ENCODE assay signal across 8 cellular contexts in the genomic region with DNA sequence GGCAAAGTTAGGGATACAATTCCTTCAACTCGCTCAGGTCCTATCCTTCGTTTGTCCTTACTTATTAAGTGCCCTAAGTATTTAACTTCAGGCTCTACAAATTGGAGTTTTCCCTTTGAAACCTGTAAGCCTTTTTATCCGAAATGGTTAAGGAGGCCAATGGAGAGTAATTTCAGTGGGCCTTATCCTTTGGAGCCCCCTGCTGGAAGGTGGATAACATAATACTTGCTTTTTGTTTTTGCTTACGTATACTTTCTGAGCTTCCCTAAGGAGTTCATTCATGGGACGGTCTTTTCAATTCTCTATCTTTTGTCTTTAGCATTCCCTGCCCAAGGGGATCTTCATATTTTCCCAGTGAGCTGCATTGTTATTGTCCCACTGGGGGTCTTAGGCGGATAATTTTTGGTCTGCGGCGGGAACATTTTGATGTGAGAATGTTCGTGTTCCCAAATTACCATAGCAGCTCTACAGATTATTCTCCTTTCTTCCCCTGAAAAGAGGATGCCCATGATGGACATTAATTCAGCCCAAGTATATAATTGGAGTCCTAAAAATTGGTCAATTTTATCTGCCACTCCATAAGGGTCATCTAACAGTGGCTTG. TPM values are rescaled to one million over a fixed set of nuclear protein-coding genes. Genes with fewer than 3 reads are reported as not detected.
DNase-seq lines count a peak whose midpoint lies in the region; ATAC-seq, FAIRE-seq and TF ChIP-seq lines count a peak whose summit lies in the region.

No MANE protein-coding gene starts in this region.

- H3K4me1 Mint-ChIP-seq in activated naive CD4-positive, alpha-beta T cell treated with anti-CD3 and anti-CD28 coated beads, Interleukin-2, amount 10 ng/mL, durations not matched to agents 7 days and 5 days: no peaks in the 10 kb centered on the region

- H3K4me2 ChIP-seq in A549: no peak overlapping the region

- DNase-seq in A549 (ENCODE audit: low read depth in 1 of 2, low spot score in 1 of 2) (peak; percentile 10 to 53), GDM1 (lab: John Stamatoyannopoulos, UW) (peak; percentile 9), NCI-H2171 (lab: John Stamatoyannopoulos, UW) (peak; percentile 31), left ventricle myocardium superior (no peak), gastrocnemius medialis (peak in 1 of 2 donors; percentile 10), NCI-H128 (lab: John Stamatoyannopoulos, UW; ENCODE audit: unreplicated experiment) (no peak)
- peak; percentile 47 for DNase-seq in activated naive CD4-positive, alpha-beta T cell treated with anti-CD3 and anti-CD28 coated beads, Interleukin-2, amount 10 ng/mL, durations not matched to agents 7 days and 5 days
- no peak for DNase-seq in activated CD4-positive, CD25-positive, alpha-beta regulatory T cell treated with anti-CD3 and anti-CD28 coated beads, Interleukin-2, amount 50 U/mL, for 72 hours

- TF ChIP-seq EP300 in A549 (IDR thresholded peaks at IDR 0.05): no peak

- H3K4me3 ChIP-seq in A549 (no peak overlapping the region), gastrocnemius medialis (no peak overlapping the region)

- H3K9me3 Mint-ChIP-seq in activated naive CD4-positive, alpha-beta T cell treated with anti-CD3 and anti-CD28 coated beads, Interleukin-2, amount 10 ng/mL, durations not matched to agents 7 days and 5 days: peaks cover 45% of the 10 kb centered on the region

- CTCF ChIA-PET in A549 (lab: Yijun Ruan, JAX): interaction anchor here (0.7 to 2.9 kb wide), 9 partner anchors 10 to 1692 kb away, joined by 3 to 15 read pairs (median 3); a partner anchor contains a TSS
- CTCF ChIA-PET in activated naive CD4-positive, alpha-beta T cell treated with anti-CD3 and anti-CD28 coated beads, Interleukin-2, amount 10 ng/mL, durations not matched to agents 7 days and 5 days (lab: Charles Lee): interaction anchor here (0.9 to 2.3 kb wide), 8 partner anchors 11 to 255 kb away, joined by 3 to 11 read pairs (median 4); a partner anchor contains a TSS

- peak; percentile 32; the same call in 2 of the 3 replicates for TF ChIP-seq CTCF in A549 (IDR thresholded peaks at IDR 0.05)
- TF ChIP-seq CTCF in gastrocnemius medialis (IDR thresholded peaks at IDR 0.05 in 4 of 5, conservative IDR thresholded peaks at IDR 0.05 in 1 of 5): peak; percentile 54 to 82 (median 73)

- no peaks in the 10 kb centered on the region for H3K36me3 ChIP-seq in gastrocnemius medialis

- WGBS in A549 (ENCODE audit: missing lambda C conversion rate): 62% methylated on average over 9 of the region's 9 CpGs

- no peak overlapping the region for H3K27ac Mint-ChIP-seq in activated naive CD4-positive, alpha-beta T cell treated with anti-CD3 and anti-CD28 coated beads, Interleukin-2, amount 10 ng/mL, durations not matched to agents 7 days and 5 days

- no peak overlapping the region for H3K27ac ChIP-seq in A549
- H3K27ac ChIP-seq in gastrocnemius medialis: no peak overlapping the region

- intact Hi-C loops in left ventricle myocardium superior (cut with micrococcal nuclease): loop anchor here (5.0 kb wide), 1 partner anchor 420 kb away; no protein-coding TSS in a partner anchor
- intact Hi-C loops in gastrocnemius medialis (cut with DNase I; ENCODE audit: low total_unique reads): loop anchor here (1.0 to 5.0 kb wide), 3 partner anchors 34 to 420 kb away; a partner anchor contains a TSS

- no peak overlapping the region for H3K4me3 Mint-ChIP-seq in activated naive CD4-positive, alpha-beta T cell treated with anti-CD3 and anti-CD28 coated beads, Interleukin-2, amount 10 ng/mL, durations not matched to agents 7 days and 5 days

- H3K36me3 Mint-ChIP-seq in activated naive CD4-positive, alpha-beta T cell treated with anti-CD3 and anti-CD28 coated beads, Interleukin-2, amount 10 ng/mL, durations not matched to agents 7 days and 5 days: peaks cover 11% of the 10 kb centered on the region

- in situ Hi-C loops in gastrocnemius medialis (cut with MboI; ENCODE audit: low sequenced_read_pairs in 4 of 4): loop anchor here in 3 of 4 donors (5.0 to 10.0 kb wide), 4 partner anchors 233 to 425 kb away; no protein-coding TSS in a partner anchor

- ATAC-seq in A549: peak in 1 of 2 experiments; percentile 58; a peak in 2 of 6 replicates
- ATAC-seq in left ventricle myocardium superior: peak; percentile 62
- peak; percentile 66 to 85 for ATAC-seq in gastrocnemius medialis

- no peaks in the 10 kb centered on the region for H3K27me3 ChIP-seq in gastrocnemius medialis

- H3K27me3 Mint-ChIP-seq in activated naive CD4-positive, alpha-beta T cell treated with anti-CD3 and anti-CD28 coated beads, Interleukin-2, amount 10 ng/mL, durations not matched to agents 7 days and 5 days: peaks cover 17% of the 10 kb centered on the region

- no peaks in the 10 kb centered on the region for H3K4me1 ChIP-seq in A549
- H3K4me1 ChIP-seq in gastrocnemius medialis: no peaks in the 10 kb centered on the region

- peaks cover 33% of the 10 kb centered on the region for H3K9me3 ChIP-seq in A549
- H3K9me3 ChIP-seq in gastrocnemius medialis: peaks cover 0 to 4% (median 3%) of the 10 kb centered on the region in 3 donors

- POLR2A ChIA-PET in A549 (lab: Yijun Ruan, JAX): no interaction called here

- TF ChIP-seq RAD21 in A549 (conservative IDR thresholded peaks at IDR 0.05 in 1 of 2, IDR thresholded peaks at IDR 0.05 in 1 of 2): peak; percentile 49 to 71

- TF ChIP-seq POLR2A in A549 (IDR thresholded peaks at IDR 0.05; ENCODE audit: low read length) (no peak), gastrocnemius medialis (IDR thresholded peaks at IDR 0.05) (no peak)

- FAIRE-seq in A549 (lab: Jason Lieb, UNC): no peak

TF ChIP-seq in A549, 52 proteins besides CTCF, POLR2A, EP300 and RAD21:
- TF ChIP-seq SMC3 (IDR thresholded peaks at IDR 0.05) (peak; percentile 19; the same call in 1 of the 3 replicates), ZSCAN20 (CRISPR knock-in tag; IDR thresholded peaks at IDR 0.05) (no peak)

RNA-seq across cellular contexts. Expression of a gene that starts 34.4 kb away (rescaled TPM):
- polyA plus RNA-seq in A549 (2011; rRNA removed) (41.8 and 58.8 TPM in 2 replicates), A549 (2017; fragmentation: RNase III; extraction: RNeasy Plus Mini Kit Qiagen cat#74134 plus additional on column Dnase treatment) (12.0 to 12.4 TPM (median 12.2 TPM) in 3 replicates)
- polyA plus RNA-seq in A549 (2012; cell fraction: cytosol; rRNA removed): 8.9 and 10.4 TPM in 2 replicates
- 9.2 and 15.3 TPM in 2 replicates for polyA plus RNA-seq in A549 (2012; cell fraction: nucleus; rRNA removed)
- polyA minus RNA-seq in A549 (2011; rRNA and poly(A)+ RNA removed): 41.0 and 45.4 TPM in 2 replicates
- total RNA-seq in left ventricle myocardium superior (31.4 TPM), gastrocnemius medialis (10 to 100 TPM; 29.8 to 40.7 (median 39.1) TPM)

RNA-seq across cellular contexts. Expression of a gene that starts 41.3 kb away (rescaled TPM):
- polyA plus RNA-seq in A549 (2011; rRNA removed) (0.30 and 0.81 TPM in 2 replicates), A549 (2017; fragmentation: RNase III; extraction: RNeasy Plus Mini Kit Qiagen cat#74134 plus additional on column Dnase treatment) (0.13 to 0.18 TPM (median 0.14 TPM) in 3 replicates)
- polyA plus RNA-seq in A549 (2012; cell fraction: cytosol; rRNA removed): 0.07 and 0.12 TPM in 2 replicates
- 0.04 and 0.07 TPM in 2 replicates for polyA plus RNA-seq in A549 (2012; cell fraction: nucleus; rRNA removed)
- polyA minus RNA-seq in A549 (2011; rRNA and poly(A)+ RNA removed): 0.10 and 0.21 TPM in 2 replicates
- total RNA-seq in left ventricle myocardium superior (3.4 TPM), gastrocnemius medialis (1 to 10 TPM in 3 of 4 donors, under 1 TPM in 1; 0.85 to 6.4 (median 3.1) TPM)

Comparison
In these comparisons a context has a peak if more than half of its experiments do, and no peak if none do; other contexts are left out.
1. DNase-seq: peak in A549 (2 of 2), GDM1 (single experiment), NCI-H2171 (single experiment) and activated naive CD4-positive, alpha-beta T cell treated with anti-CD3 and anti-CD28 coated beads, Interleukin-2, amount 10 ng/mL, durations not matched to agents 7 days and 5 days (single experiment); none in left ventricle myocardium superior (single experiment), NCI-H128 (single experiment) and activated CD4-positive, CD25-positive, alpha-beta regulatory T cell treated with anti-CD3 and anti-CD28 coated beads, Interleukin-2, amount 50 U/mL, for 72 hours (single experiment).